8 cellular contexts compared by ENCODE assay signal in genomic region chr9:37801287-37801850, GRCh38. TPM values are rescaled to one million over a fixed set of nuclear protein-coding genes. Genes with fewer than 3 reads are reported as not detected.
A peak's percentile ranks its signal among the peaks of the same experiment; 100 is the strongest.
DNase-seq lines count a peak whose midpoint lies in the region; ATAC-seq and TF ChIP-seq lines count a peak whose summit lies in the region.

No MANE protein-coding gene starts in this region.

- intact Hi-C loops in transverse colon (cut with DNase I; ENCODE audit: low total_unique reads) = no loop called here

- DNase-seq in AG04449 (ENCODE audit: low read depth, low spot score) = no peak
- DNase-seq in transverse colon = peak; percentile 33
- no peak for DNase-seq in mucosa of gallbladder (ENCODE audit: low spot score)

- H3K36me3 Mint-ChIP-seq in T-helper 1 cell treated with Interleukin-12 subunit alpha and Interleukin-12 subunit beta and Interleukin-4 antibody, amounts not matched to agents 30 μg/mL and 1 μg/mL, for 36 hours (ENCODE audit: low read depth) = peaks cover 6% of the 10 kb centered on the region

- no peaks in the 10 kb centered on the region for H3K9me3 ChIP-seq in endocrine pancreas (ENCODE audit: control insufficient read depth, low read length)
- no peaks in the 10 kb centered on the region for H3K9me3 ChIP-seq in mucosa of stomach (ENCODE audit: control insufficient read depth, low read length)
- H3K9me3 ChIP-seq in transverse colon = no peaks in the 10 kb centered on the region

- H3K4me3 ChIP-seq in AG04449 (ENCODE audit: low read depth, low read length) = peak overlapping the region; percentile 99
- peak overlapping the region; percentile 94 for H3K4me3 ChIP-seq in endocrine pancreas (ENCODE audit: control insufficient read depth, insufficient read depth, low read length)
- peak overlapping the region; percentile 54 for H3K4me3 ChIP-seq in mucosa of stomach (ENCODE audit: low read length)
- H3K4me3 ChIP-seq in transverse colon = peak overlapping the region; percentile 73 to 95 (median 84)

- peaks cover 33% of the 10 kb centered on the region for H3K4me1 Mint-ChIP-seq in T-helper 1 cell treated with Interleukin-12 subunit alpha and Interleukin-12 subunit beta and Interleukin-4 antibody, amounts not matched to agents 30 μg/mL and 1 μg/mL, for 36 hours (ENCODE audit: low read depth)

- H3K4me1 ChIP-seq in endocrine pancreas (ENCODE audit: control insufficient read depth, insufficient read depth, low read length) (peaks cover 10% of the 10 kb centered on the region), mucosa of stomach (ENCODE audit: control insufficient read depth, insufficient read depth, low read length) (peaks cover 14% of the 10 kb centered on the region), transverse colon (peaks cover 12 to 37% (median 16%) of the 10 kb centered on the region in 4 donors)

- TF ChIP-seq EP300 in transverse colon (IDR thresholded peaks at IDR 0.05; ENCODE audit: low read depth) = no peak

- CTCF ChIA-PET in AG04449 (lab: Yijun Ruan, JAX) = interaction anchor here (1.3 to 1.8 kb wide), 2 partner anchors 18 to 53 kb away, joined by 4 to 5 read pairs; no protein-coding TSS in a partner anchor

- peaks cover 6% of the 10 kb centered on the region for H3K27me3 Mint-ChIP-seq in T-helper 1 cell treated with Interleukin-12 subunit alpha and Interleukin-12 subunit beta and Interleukin-4 antibody, amounts not matched to agents 30 μg/mL and 1 μg/mL, for 36 hours (ENCODE audit: low read depth)

- H3K4me3 Mint-ChIP-seq in T-helper 1 cell treated with Interleukin-12 subunit alpha and Interleukin-12 subunit beta and Interleukin-4 antibody, amounts not matched to agents 30 μg/mL and 1 μg/mL, for 36 hours = peak overlapping the region; percentile 89

- H3K9me3 Mint-ChIP-seq in T-helper 1 cell treated with Interleukin-12 subunit alpha and Interleukin-12 subunit beta and Interleukin-4 antibody, amounts not matched to agents 30 μg/mL and 1 μg/mL, for 36 hours = no peaks in the 10 kb centered on the region

- ATAC-seq in GM18909 (IDR thresholded peaks at IDR 0.05; ENCODE audit: poor library complexity, unreplicated experiment) (peak; percentile 53), HG03139 (IDR thresholded peaks at IDR 0.05; ENCODE audit: unreplicated experiment) (peak; percentile 31)

- in situ Hi-C loops in transverse colon (cut with MboI; ENCODE audit: low pct_ligation_motif_present in 1 of 4, low pct_unique_long_range_greater_than_20kb in 1 of 4, low sequenced_read_pairs in 3 of 4) = no loop called here

- H3K27ac Mint-ChIP-seq in T-helper 1 cell treated with Interleukin-12 subunit alpha and Interleukin-12 subunit beta and Interleukin-4 antibody, amounts not matched to agents 30 μg/mL and 1 μg/mL, for 36 hours = peak overlapping the region; percentile 73

- WGBS in transverse colon (ENCODE audit: low coverage in 1 of 2), 2 donors = 1% methylated on average over 42 of the region's 45 CpGs; no CpG with 5 or more reads in 1 of the 2 donors

- no peak for TF ChIP-seq POLR2A in transverse colon (IDR thresholded peaks at IDR 0.05)

- no peak for TF ChIP-seq CTCF in AG04449 (IDR thresholded peaks at IDR 0.05; ENCODE audit: insufficient read depth, low read length, missing control alignments)
- no peak for TF ChIP-seq CTCF in transverse colon (IDR thresholded peaks at IDR 0.05)

- H3K27me3 ChIP-seq in endocrine pancreas (ENCODE audit: control insufficient read depth, insufficient read depth, low read length) (no peaks in the 10 kb centered on the region), mucosa of stomach (ENCODE audit: control insufficient read depth, insufficient read depth, low read length) (no peaks in the 10 kb centered on the region), transverse colon (no peaks in the 10 kb centered on the region)

- POLR2A ChIA-PET in AG04449 (lab: Yijun Ruan, JAX) = interaction anchor here (0.8 to 1.2 kb wide), 3 partner anchors 8 to 209 kb away, joined by 4 to 5 read pairs (median 4); partner anchors contain the start of gene TOMM5

- H3K27ac ChIP-seq in transverse colon = peak overlapping the region; percentile 90 to 93 (median 92)

- no peaks in the 10 kb centered on the region for H3K36me3 ChIP-seq in endocrine pancreas (ENCODE audit: control insufficient read depth, insufficient read depth, low read length)
- H3K36me3 ChIP-seq in mucosa of stomach (ENCODE audit: control insufficient read depth, insufficient read depth, low read length) = no peaks in the 10 kb centered on the region
- H3K36me3 ChIP-seq in transverse colon = no peaks in the 10 kb centered on the region

- peak overlapping the region; percentile 88 for H3K9ac ChIP-seq in endocrine pancreas (ENCODE audit: control insufficient read depth, insufficient read depth, low read length)
- H3K9ac ChIP-seq in mucosa of stomach (ENCODE audit: low read length) = peak overlapping the region; percentile 80

RNA-seq across cellular contexts. Expression of gene DCAF10, which starts 0.8 kb away (rescaled TPM):
- total RNA-seq in transverse colon (100 to 1,000 TPM in 1 of 4 donors, 10 to 100 TPM in 3; 12.0 to 493 (median 34.2) TPM), mucosa of gallbladder (27.7 TPM)

RNA-seq across cellular contexts. Expression of gene EXOSC3, which starts 16.5 kb away (rescaled TPM):
- total RNA-seq in transverse colon = 10 to 100 TPM in 2 of 4 donors, 1 to 10 TPM in 2; 2.6 to 46.2 (median 14.7) TPM
- total RNA-seq in mucosa of gallbladder = 30.1 TPM

RNA-seq across cellular contexts. Expression of gene TRMT10B, which starts 47.8 kb away (rescaled TPM):
- total RNA-seq in transverse colon (1 to 10 TPM; 1.4 to 7.5 (median 4.0) TPM), mucosa of gallbladder (10.5 TPM)
